Comparison of ENCODE assay signal across 29 cellular contexts in the genomic region with DNA sequence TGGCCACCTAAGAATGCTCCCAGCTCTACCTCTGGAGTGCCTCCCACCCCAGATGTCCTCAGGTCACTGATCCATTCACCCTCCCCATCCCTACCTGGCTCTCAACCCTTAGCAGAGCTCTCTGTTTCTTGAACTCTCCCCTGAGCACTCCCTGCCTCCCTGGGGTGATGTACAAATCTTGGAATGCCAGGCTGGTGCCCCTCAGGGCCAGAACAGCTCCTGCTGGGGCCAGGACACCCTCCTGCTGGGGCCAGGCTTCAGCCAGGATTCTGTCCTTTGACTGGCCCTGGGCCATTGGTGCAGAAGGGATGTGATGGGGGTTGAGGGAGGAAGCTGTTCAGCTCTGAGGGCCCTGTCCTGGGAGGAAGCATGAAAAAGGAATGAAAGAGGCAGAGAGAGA. TPM values are rescaled to one million over a fixed set of nuclear protein-coding genes. Genes with fewer than 3 reads are reported as not detected.
DNase-seq lines count a peak whose midpoint lies in the region; ATAC-seq and TF ChIP-seq lines count a peak whose summit lies in the region.
"Had no signal": no experiment of that assay in that cellular context is flagged by ENCODE, and none has a peak within 500 bp of the region (broad histone marks: within the 10 kb centered on the region; RNA-seq: fewer than 3 reads in every experiment).

No MANE protein-coding gene starts in this region.

- TF ChIP-seq CTCF in heart right ventricle (IDR thresholded peaks at IDR 0.05) (no peak), RWPE2 (IDR thresholded peaks at IDR 0.05; ENCODE audit: poor library complexity, severe bottlenecking) (no peak), lower lobe of right lung (IDR thresholded peaks at IDR 0.05) (no peak)

- H3K4me3 ChIP-seq in heart right ventricle = no peak overlapping the region
- H3K4me3 ChIP-seq in RWPE2 (ENCODE audit: severe bottlenecking) = no peak overlapping the region
- H3K4me3 ChIP-seq in lower lobe of right lung = no peak overlapping the region
- H3K4me3 ChIP-seq: PC-9 had no signal

- H3K36me3 ChIP-seq in heart right ventricle = no peaks in the 10 kb centered on the region
- no peaks in the 10 kb centered on the region for H3K36me3 ChIP-seq in RWPE2 (ENCODE audit: low read depth)
- no peaks in the 10 kb centered on the region for H3K36me3 ChIP-seq in lower lobe of right lung

- intact Hi-C loops in Right ventricle myocardium superior (cut with DNase I) (no loop called here), heart right ventricle (cut with DNase I) (no loop called here), lower lobe of right lung (cut with DNase I) (no loop called here)

- no peak for ATAC-seq in Right ventricle myocardium superior (ENCODE audit: poor library complexity)
- ATAC-seq in heart right ventricle = no peak
- no peak for ATAC-seq in RWPE2 (ENCODE audit: low read depth)
- ATAC-seq in lower lobe of right lung = no peak
- no peak for ATAC-seq in HG03565 (IDR thresholded peaks at IDR 0.05; ENCODE audit: unreplicated experiment)
- no peak for ATAC-seq in GM19452 (IDR thresholded peaks at IDR 0.05; ENCODE audit: unreplicated experiment)
- no peak for ATAC-seq in HG02610 (IDR thresholded peaks at IDR 0.05; ENCODE audit: unreplicated experiment)
- ATAC-seq: HCT116 had no signal

- peaks cover 0 to 5% (median 0%) of the 10 kb centered on the region in 9 donors for H3K4me1 ChIP-seq in heart right ventricle
- H3K4me1 ChIP-seq in RWPE2 (ENCODE audit: insufficient read depth, poor library complexity, severe bottlenecking) = no peaks in the 10 kb centered on the region
- H3K4me1 ChIP-seq in lower lobe of right lung = no peaks in the 10 kb centered on the region

- DNase-seq in Right ventricle myocardium superior (peak; percentile 0), heart right ventricle (no peak), RWPE2 (ENCODE audit: low spot score) (peak; percentile 70), lower lobe of right lung (peak; percentile 24)
- DNase-seq: CD8-positive, alpha-beta memory T cell; DMS 273 treated with DMSO at 0.1 percent for 48 hours; DMS79; EL; GF-D8; KBM-7; MV-4-11; NCI-H1105 treated with DMSO at 0.1 percent for 48 hours; NCI-H146; NCI-H2029; NCI-H446; NCI-H524 treated with DMSO at 0.1 percent for 48 hours; NCI-H774; PC-9; RPMI8226; SHP77 treated with DMSO at 0.1 percent for 48 hours; SW 1271 had no signal

- no peak overlapping the region for H3K27ac ChIP-seq in heart right ventricle
- H3K27ac ChIP-seq in RWPE2 (ENCODE audit: poor library complexity, severe bottlenecking) = no peak overlapping the region
- no peak overlapping the region for H3K27ac ChIP-seq in lower lobe of right lung
- H3K27ac ChIP-seq: PC-9 had no signal

- no peaks in the 10 kb centered on the region for H3K9me3 ChIP-seq in heart right ventricle
- H3K9me3 ChIP-seq in RWPE2 (ENCODE audit: severe bottlenecking) = no peaks in the 10 kb centered on the region
- no peaks in the 10 kb centered on the region for H3K9me3 ChIP-seq in lower lobe of right lung

- peaks cover 0 to 54% (median 35%) of the 10 kb centered on the region in 7 donors for H3K27me3 ChIP-seq in heart right ventricle
- peaks cover 36% of the 10 kb centered on the region for H3K27me3 ChIP-seq in RWPE2 (ENCODE audit: insufficient read depth, poor library complexity, severe bottlenecking)
- H3K27me3 ChIP-seq in lower lobe of right lung (ENCODE audit: low read depth) = peaks cover 41% of the 10 kb centered on the region

RNA-seq across cellular contexts. Expression of a gene that starts 30.0 kb away (rescaled TPM):
- total RNA-seq in Right ventricle myocardium superior (0.40 TPM), heart right ventricle (under 1 TPM in 9 of 10 donors, not detected in 1; 0.05 to 0.35 (median 0.11) TPM), lower lobe of right lung (not detected)
- under 1 TPM; 0.01 to 0.15 TPM for polyA plus RNA-seq in heart right ventricle
- total RNA-seq: LHCN-M2, MCF 10A, PC-9 had no signal
- polyA plus RNA-seq: AG04450; CD14-positive monocyte; CD8-positive, alpha-beta memory T cell had no signal

Comparison
In these comparisons a context has a peak if more than half of its experiments do, and no peak if none do; other contexts are left out.
1. DNase-seq: peak in Right ventricle myocardium superior (single experiment), RWPE2 (single experiment) and lower lobe of right lung (single experiment); none in heart right ventricle (0 of 2).